25 cellular contexts compared by ENCODE assay signal in the genomic region with DNA sequence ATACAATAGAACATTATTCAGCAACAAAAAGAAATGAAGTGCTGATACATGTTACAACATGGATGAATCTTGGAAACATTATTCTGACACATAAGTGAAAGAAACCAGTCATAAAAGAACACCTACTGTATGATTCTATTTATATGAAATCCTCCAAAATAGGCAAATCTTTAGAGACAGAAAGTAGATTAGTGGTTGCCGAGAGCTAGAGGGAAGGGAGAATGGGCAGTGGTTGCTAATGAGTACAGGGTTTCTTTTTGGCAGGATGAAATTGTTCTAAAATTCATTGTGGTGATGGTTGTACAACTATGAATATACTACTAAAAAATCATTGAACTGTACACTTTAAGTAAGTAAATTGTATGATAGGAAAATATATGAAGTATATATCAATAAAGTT. TPM values are rescaled to one million over a fixed set of nuclear protein-coding genes. Genes with fewer than 3 reads are reported as not detected.
A peak's percentile ranks its signal among the peaks of the same experiment; 100 is the strongest.
DNase-seq lines count a peak whose midpoint lies in the region; ATAC-seq and FAIRE-seq lines count a peak whose summit lies in the region.
"Had no signal": no experiment of that assay in that cellular context is flagged by ENCODE, and none has a peak within 500 bp of the region (broad histone marks: within the 10 kb centered on the region; RNA-seq: fewer than 3 reads in every experiment).

No MANE protein-coding gene starts in this region.

- no peak for DNase-seq in NCI-H524 (lab: John Stamatoyannopoulos, UW)
- DNase-seq in HTR-8/SVneo (ENCODE audit: insufficient read length, low spot score) = no peak
- DNase-seq in activated CD8-positive, alpha-beta T cell treated with anti-CD3 and anti-CD28 coated beads, Interleukin-2, amount 10 ng/mL, durations not matched to agents 7 days and 5 days = no peak
- no peak for DNase-seq in left colon
- DNase-seq: Caco-2; CD8-positive, alpha-beta T cell; DND-41; HFFc6; NCI-H1092 treated with DMSO at 0.1 percent for 48 hours; NCI-H1436; NCI-H187 treated with DMSO at 0.1 percent for 48 hours; NCI-H446; NCI-H526; NCI-H82; PC-9; SJCRH30; T-helper 2 cell had no signal

- POLR2A ChIA-PET in activated CD8-positive, alpha-beta T cell treated with anti-CD3 and anti-CD28 coated beads, Interleukin-2, amount 10 ng/mL, durations not matched to agents 7 days and 5 days (lab: Charles Lee) = no interaction called here

- H3K9me3 Mint-ChIP-seq in activated CD8-positive, alpha-beta T cell treated with anti-CD3 and anti-CD28 coated beads, Interleukin-2, amount 10 ng/mL, durations not matched to agents 7 days and 5 days (ENCODE audit: insufficient read depth) = no peaks in the 10 kb centered on the region
- H3K9me3 Mint-ChIP-seq: CD8-positive, alpha-beta T cell; GM23338; HFFc6; IgD-negative memory B cell had no signal

- no peaks in the 10 kb centered on the region for H3K36me3 Mint-ChIP-seq in activated CD8-positive, alpha-beta T cell treated with anti-CD3 and anti-CD28 coated beads, Interleukin-2, amount 10 ng/mL, durations not matched to agents 7 days and 5 days (ENCODE audit: low read depth)
- H3K36me3 Mint-ChIP-seq: CD8-positive, alpha-beta T cell; IgD-negative memory B cell had no signal

- FAIRE-seq in HTR-8/SVneo (lab: Jason Lieb, UNC) = no peak

- H3K27ac Mint-ChIP-seq in activated CD8-positive, alpha-beta T cell treated with anti-CD3 and anti-CD28 coated beads, Interleukin-2, amount 10 ng/mL, durations not matched to agents 7 days and 5 days = no peak overlapping the region
- H3K27ac Mint-ChIP-seq: B cell; CD8-positive, alpha-beta T cell; GM23338; HFFc6; IgD-negative memory B cell had no signal

- H3K4me3 Mint-ChIP-seq in activated CD8-positive, alpha-beta T cell treated with anti-CD3 and anti-CD28 coated beads, Interleukin-2, amount 10 ng/mL, durations not matched to agents 7 days and 5 days = no peak overlapping the region
- H3K4me3 Mint-ChIP-seq: B cell; CD8-positive, alpha-beta T cell; GM23338; HFFc6; IgD-negative memory B cell had no signal

- ATAC-seq in GM18868 (IDR thresholded peaks at IDR 0.05; ENCODE audit: unreplicated experiment) = peak; percentile 64
- peak; percentile 72 for ATAC-seq in HG02870 (IDR thresholded peaks at IDR 0.05; ENCODE audit: unreplicated experiment)
- ATAC-seq in HG03442 (IDR thresholded peaks at IDR 0.05; ENCODE audit: unreplicated experiment) = peak; percentile 44
- ATAC-seq in activated CD8-positive, alpha-beta T cell treated with anti-CD3 and anti-CD28 coated beads, Interleukin-2, amount 10 ng/mL, durations not matched to agents 7 days and 5 days = no peak
- no peak for ATAC-seq in left colon
- ATAC-seq: CD8-positive, alpha-beta T cell; GM23338; Right ventricle myocardium inferior; SK-N-SH treated with all-trans-retinoic acid at 6 μM for 48 hours had no signal

- CTCF ChIA-PET in activated CD8-positive, alpha-beta T cell treated with anti-CD3 and anti-CD28 coated beads, Interleukin-2, amount 10 ng/mL, durations not matched to agents 7 days and 5 days (lab: Charles Lee) = no interaction called here

- H3K4me1 Mint-ChIP-seq in activated CD8-positive, alpha-beta T cell treated with anti-CD3 and anti-CD28 coated beads, Interleukin-2, amount 10 ng/mL, durations not matched to agents 7 days and 5 days (ENCODE audit: low read depth) = no peaks in the 10 kb centered on the region
- H3K4me1 Mint-ChIP-seq: B cell, IgD-negative memory B cell had no signal

- intact Hi-C loops in left colon (cut with DNase I, micrococcal nuclease) = no loop called here

- H3K27me3 Mint-ChIP-seq in activated CD8-positive, alpha-beta T cell treated with anti-CD3 and anti-CD28 coated beads, Interleukin-2, amount 10 ng/mL, durations not matched to agents 7 days and 5 days (ENCODE audit: low read depth) = peaks cover 44% of the 10 kb centered on the region
- H3K27me3 Mint-ChIP-seq: B cell had no signal

RNA-seq across cellular contexts. Expression of a gene that starts 6.3 kb away (rescaled TPM):
- total RNA-seq in activated CD8-positive, alpha-beta T cell treated with anti-CD3 and anti-CD28 coated beads, Interleukin-2, amount 10 ng/mL, durations not matched to agents 7 days and 5 days = 10 to 100 TPM; 25.5 to 27.9 TPM
- total RNA-seq in left colon = 10 to 100 TPM; 11.3 to 12.1 TPM

Comparison
In these comparisons a context has a peak if more than half of its experiments do, and no peak if none do; other contexts are left out.
1. ATAC-seq: peak in GM18868 (single experiment), HG02870 (single experiment) and HG03442 (single experiment); none in activated CD8-positive, alpha-beta T cell treated with anti-CD3 and anti-CD28 coated beads, Interleukin-2, amount 10 ng/mL, durations not matched to agents 7 days and 5 days (single experiment) and left colon (single experiment).